In genomic region chr1:167663002-167663772, GRCh38 we compare ENCODE assay signal across 8 cellular contexts. TPM values are rescaled to one million over a fixed set of nuclear protein-coding genes. Genes with fewer than 3 reads are reported as not detected.
DNase-seq lines count a peak whose midpoint lies in the region; ATAC-seq and TF ChIP-seq lines count a peak whose summit lies in the region.

No MANE protein-coding gene starts in this region.

- H3K9me3 Mint-ChIP-seq in MCF 10A (ENCODE audit: unreplicated experiment) = no peaks in the 10 kb centered on the region

- TF ChIP-seq CTCF in MCF 10A (IDR thresholded peaks at IDR 0.05; ENCODE audit: unreplicated experiment) = no peak
- no peak for TF ChIP-seq CTCF in lower lobe of right lung (IDR thresholded peaks at IDR 0.05)
- TF ChIP-seq CTCF in GM13977 (IDR thresholded peaks at IDR 0.05; ENCODE audit: extremely low read depth, insufficient read depth, missing control alignments) = no peak

- H3K4me1 Mint-ChIP-seq in MCF 10A (ENCODE audit: insufficient read depth, unreplicated experiment) = peaks cover 71% of the 10 kb centered on the region

- no peaks in the 10 kb centered on the region for H3K36me3 Mint-ChIP-seq in MCF 10A (ENCODE audit: insufficient read depth, unreplicated experiment)

- CTCF ChIA-PET in MCF 10A (lab: Yijun Ruan, JAX) = interaction anchor here (0.7 to 3.5 kb wide), 12 partner anchors 8 to 794 kb away, joined by 3 to 31 read pairs (median 4); no protein-coding TSS in a partner anchor

- peak; percentile 99 for DNase-seq in MCF 10A (ENCODE audit: unreplicated experiment)
- no peak for DNase-seq in lower lobe of right lung
- DNase-seq in Kasumi-1 (lab: John Stamatoyannopoulos, UW) = no peak
- no peak for DNase-seq in GM13977 (ENCODE audit: low spot score)
- DNase-seq in medulla oblongata (ENCODE audit: extremely low spot score) = no peak
- DNase-seq in COLO668 (lab: John Stamatoyannopoulos, UW; ENCODE audit: unreplicated experiment) = no peak

- no peaks in the 10 kb centered on the region for H3K36me3 ChIP-seq in lower lobe of right lung

- no peak overlapping the region for H3K4me3 ChIP-seq in lower lobe of right lung

- no peak overlapping the region for H3K27ac ChIP-seq in lower lobe of right lung

- no peaks in the 10 kb centered on the region for H3K27me3 Mint-ChIP-seq in MCF 10A (ENCODE audit: insufficient read depth, unreplicated experiment)

- peak overlapping the region; percentile 71 for H3K27ac Mint-ChIP-seq in MCF 10A (ENCODE audit: low read depth, unreplicated experiment)

- ATAC-seq in GM18861 (IDR thresholded peaks at IDR 0.05; ENCODE audit: unreplicated experiment) (peak; percentile 57), HG03045 (IDR thresholded peaks at IDR 0.05; ENCODE audit: unreplicated experiment) (peak; percentile 78), lower lobe of right lung (peak; percentile 26 to 36)

- no peaks in the 10 kb centered on the region for H3K9me3 ChIP-seq in lower lobe of right lung

- no TSS peak for BruUV-seq in MCF 10A (replicated peaks; lab: Mats Ljungman, UMichigan)

- intact Hi-C loops in MCF 10A (cut with micrococcal nuclease) = loop anchor here (2.0 kb wide), 1 partner anchor 46 kb away; no protein-coding TSS in a partner anchor
- intact Hi-C loops in lower lobe of right lung (cut with DNase I) = no loop called here

- in situ Hi-C loops in GM13977 (cut with MboI; ENCODE audit: low pct_unique_long_range_greater_than_20kb, low sequenced_read_pairs, unreplicated experiment) = no loop called here

- POLR2A ChIA-PET in MCF 10A (lab: Yijun Ruan, JAX) = interaction anchor here (0.7 to 4.6 kb wide), 33 partner anchors 10 to 274 kb away, joined by 3 to 52 read pairs (median 6); partner anchors contain the start of genes CREG1, DCAF6, MPC2 and MPZL1

- peaks cover 47% of the 10 kb centered on the region for H3K4me1 ChIP-seq in lower lobe of right lung

- peak overlapping the region; percentile 51 for H3K4me3 Mint-ChIP-seq in MCF 10A (ENCODE audit: unreplicated experiment)

- H3K27me3 ChIP-seq in lower lobe of right lung (ENCODE audit: low read depth) = no peaks in the 10 kb centered on the region

RNA-seq across cellular contexts. Expression of gene RCSD1, which starts 33.2 kb away (rescaled TPM):
- 0.16 and 0.27 TPM in 2 replicates for total RNA-seq in MCF 10A (2022)
- 20.7 TPM for total RNA-seq in lower lobe of right lung

RNA-seq across cellular contexts. Expression of gene MPZL1, which starts 58.6 kb away (rescaled TPM):
- 164 and 169 TPM in 2 replicates for total RNA-seq in MCF 10A (2022)
- total RNA-seq in lower lobe of right lung = 85.9 TPM

Comparison
In these comparisons a context has a peak if more than half of its experiments do, and no peak if none do; other contexts are left out.
1. RNA of gene RCSD1, which starts 33.2 kb away (total RNA-seq): 20.7 TPM in lower lobe of right lung (single experiment); 0.16 to 0.27 TPM in MCF 10A; every median in the first group is over 10 times any median in the second.
2. Peak in every context shown above with its lines, with median percentiles within 50 percentile points of each other: ATAC-seq.